ENCODE assay signal across 12 cellular contexts in genomic region chr2:126645211-126645618, GRCh38. TPM values are rescaled to one million over a fixed set of nuclear protein-coding genes. Genes with fewer than 3 reads are reported as not detected.
A peak's percentile ranks its signal among the peaks of the same experiment; 100 is the strongest.
DNase-seq lines count a peak whose midpoint lies in the region; ATAC-seq lines count a peak whose summit lies in the region.
"Had no signal": no experiment of that assay in that cellular context is flagged by ENCODE, and none has a peak within 500 bp of the region (broad histone marks: within the 10 kb centered on the region; RNA-seq: fewer than 3 reads in every experiment).

No MANE protein-coding gene starts in this region.

- peak; percentile 43 for ATAC-seq in GM18517 (IDR thresholded peaks at IDR 0.05; ENCODE audit: unreplicated experiment)
- peak; percentile 65 for ATAC-seq in GM21529 (IDR thresholded peaks at IDR 0.05; ENCODE audit: unreplicated experiment)
- peak; percentile 58 for ATAC-seq in HG03135 (IDR thresholded peaks at IDR 0.05; ENCODE audit: unreplicated experiment)
- ATAC-seq in activated T-helper 17 cell treated with anti-CD3 and anti-CD28 coated beads, Interleukin-2, amount 50 U/mL, for 72 hours (replicated peaks): no peak

- no peaks in the 10 kb centered on the region for H3K36me3 Mint-ChIP-seq in activated T-helper 17 cell treated with anti-CD3 and anti-CD28 coated beads, Interleukin-2, amount 50 U/mL, for 72 hours (ENCODE audit: low read depth)
- H3K36me3 Mint-ChIP-seq: CD4-positive, alpha-beta memory T cell had no signal

- DNase-seq in NCI-H1105 treated with DMSO at 0.1 percent for 48 hours (lab: John Stamatoyannopoulos, UW): no peak
- no peak for DNase-seq in midbrain (lab: John Stamatoyannopoulos, UW)
- no peak for DNase-seq in posterior cingulate gyrus
- DNase-seq in stimulated activated CD4-positive, alpha-beta T cell treated with anti-CD3 and anti-CD28 coated beads, Interleukin-15, amount 100 ng/mL, for 24 hours: no peak
- DNase-seq: activated CD8-positive, alpha-beta memory T cell treated with anti-CD3 and anti-CD28 coated beads, Interleukin-2, amount 50 U/mL, for 48 hours; CD4-positive, alpha-beta memory T cell; NCI-H446; transverse colon had no signal

- H3K9me3 Mint-ChIP-seq in activated T-helper 17 cell treated with anti-CD3 and anti-CD28 coated beads, Interleukin-2, amount 50 U/mL, for 72 hours: no peaks in the 10 kb centered on the region
- H3K9me3 Mint-ChIP-seq: CD4-positive, alpha-beta memory T cell had no signal

- peak overlapping the region; percentile 11 for H3K27ac Mint-ChIP-seq in activated T-helper 17 cell treated with anti-CD3 and anti-CD28 coated beads, Interleukin-2, amount 50 U/mL, for 72 hours

- no peaks in the 10 kb centered on the region for H3K27me3 Mint-ChIP-seq in activated T-helper 17 cell treated with anti-CD3 and anti-CD28 coated beads, Interleukin-2, amount 50 U/mL, for 72 hours
- H3K27me3 Mint-ChIP-seq: CD4-positive, alpha-beta memory T cell had no signal

- no peak overlapping the region for H3K4me3 Mint-ChIP-seq in activated T-helper 17 cell treated with anti-CD3 and anti-CD28 coated beads, Interleukin-2, amount 50 U/mL, for 72 hours
- H3K4me3 Mint-ChIP-seq: CD4-positive, alpha-beta memory T cell had no signal

- intact Hi-C loops in posterior cingulate gyrus (cut with DNase I): no loop called here

- no peaks in the 10 kb centered on the region for H3K4me1 Mint-ChIP-seq in activated T-helper 17 cell treated with anti-CD3 and anti-CD28 coated beads, Interleukin-2, amount 50 U/mL, for 72 hours

RNA-seq across cellular contexts. Expression of gene GYPC, which starts 10.7 kb away (rescaled TPM):
- total RNA-seq in activated T-helper 17 cell treated with anti-CD3 and anti-CD28 coated beads, Interleukin-2, amount 50 U/mL, for 72 hours: 100 to 1,000 TPM; 115 to 123 TPM
